15 cellular contexts compared by ENCODE assay signal in genomic region chr2:31386648-31387047, GRCh38. TPM values are rescaled to one million over a fixed set of nuclear protein-coding genes. Genes with fewer than 3 reads are reported as not detected.
DNase-seq lines count a peak whose midpoint lies in the region; TF ChIP-seq lines count a peak whose summit lies in the region.
"Had no signal": no experiment of that assay in that cellular context is flagged by ENCODE, and none has a peak within 500 bp of the region (broad histone marks: within the 10 kb centered on the region; RNA-seq: fewer than 3 reads in every experiment).

No MANE protein-coding gene starts in this region.

- POLR2A ChIA-PET in A673 (lab: Charles Lee; ENCODE audit: low non-redundant PET) (no interaction called here), PC-9 (lab: Charles Lee; ENCODE audit: unreplicated experiment) (interaction anchor here (0.6 kb wide), 1 partner anchor 776 kb away, joined by 5 read pairs; no protein-coding TSS in a partner anchor)

- H3K27ac ChIP-seq in A673 (ENCODE audit: low read depth, low read length, poor library complexity, severe bottlenecking) (no peak overlapping the region), PC-9 (no peak overlapping the region)

- H3K27me3 Mint-ChIP-seq in osteocyte (ENCODE audit: unreplicated experiment), result no peaks in the 10 kb centered on the region
- H3K27me3 Mint-ChIP-seq in mesothelial cell of epicardium (ENCODE audit: low read depth), result no peaks in the 10 kb centered on the region

- H3K9me3 Mint-ChIP-seq in osteocyte (ENCODE audit: unreplicated experiment), result no peaks in the 10 kb centered on the region
- H3K9me3 Mint-ChIP-seq in mesothelial cell of epicardium, result peaks cover 3% of the 10 kb centered on the region
- H3K9me3 Mint-ChIP-seq: IgD-negative memory B cell had no signal

- BruUV-seq in A673 (replicated peaks; lab: Mats Ljungman, UMichigan) (no TSS peak), PC-9 (replicated peaks; lab: Mats Ljungman, UMichigan) (no TSS peak)

- CTCF ChIA-PET in A673 (lab: Charles Lee) (no interaction called here), PC-9 (lab: Charles Lee) (no interaction called here)

- peaks cover 35% of the 10 kb centered on the region for H3F3A ChIP-seq in PC-9 (ENCODE audit: insufficient read depth, low read depth)

- H3K4me3 ChIP-seq in A673 (ENCODE audit: low read depth, low read length, poor library complexity, severe bottlenecking), result no peak overlapping the region
- no peak overlapping the region for H3K4me3 ChIP-seq in PC-9
- no peak overlapping the region for H3K4me3 ChIP-seq in fibroblast of mammary gland (ENCODE audit: control insufficient read depth, low read depth, low read length)

- H3K79me2 ChIP-seq in PC-9 (ENCODE audit: low read depth), result no peaks in the 10 kb centered on the region

- H3K4me1 Mint-ChIP-seq in osteocyte (ENCODE audit: unreplicated experiment) (peaks cover 9% of the 10 kb centered on the region), mesothelial cell of epicardium (peaks cover 7% of the 10 kb centered on the region)
- H3K4me1 Mint-ChIP-seq: IgD-negative memory B cell had no signal

- H3K36me3 ChIP-seq in A673 (ENCODE audit: insufficient read depth, low read length, poor library complexity, severe bottlenecking), result no peaks in the 10 kb centered on the region
- H3K36me3 ChIP-seq in PC-9 (ENCODE audit: low read depth), result peaks cover 9% of the 10 kb centered on the region; the same call in 1 of the 2 replicates

- no peak overlapping the region for H2AFZ ChIP-seq in PC-9

- no peak overlapping the region for H3K4me2 ChIP-seq in PC-9

- DNase-seq in A673 (ENCODE audit: low spot score), result peak; percentile 50
- no peak for DNase-seq in PC-9
- no peak for DNase-seq in fibroblast of mammary gland (ENCODE audit: low read depth)
- no peak for DNase-seq in osteocyte (ENCODE audit: extremely low spot score, unreplicated experiment)
- DNase-seq in T1000 (lab: John Stamatoyannopoulos, UW), result no peak
- no peak for DNase-seq in stimulated activated naive CD4-positive, alpha-beta T cell treated with Interleukin-2 at 50 U/mL for 16 hours (lab: John Stamatoyannopoulos, UW)
- no peak for DNase-seq in mesothelial cell of epicardium (ENCODE audit: low spot score in 2 of 2, unreplicated experiment in 2 of 2)
- DNase-seq: activated CD8-positive, alpha-beta T cell treated with anti-CD3 and anti-CD28 coated beads, Interleukin-2, amount 10 ng/mL, durations not matched to agents 7 days and 5 days; activated gamma-delta T cell treated with Interleukin-2 at 50 U/mL for 16 hours; AML-193; caudate nucleus; hippocampal formation; NCI-H2107 had no signal

- intact Hi-C loops in A673 (cut with micrococcal nuclease; ENCODE audit: unreplicated experiment) (loop anchor here (10.0 kb wide), 1 partner anchor 138 kb away; no protein-coding TSS in a partner anchor), PC-9 (cut with micrococcal nuclease; ENCODE audit: unreplicated experiment) (loop anchor here (10.0 kb wide), 1 partner anchor 1172 kb away; no protein-coding TSS in a partner anchor)

- no peak overlapping the region for H3K4me3 Mint-ChIP-seq in osteocyte (ENCODE audit: unreplicated experiment)
- H3K4me3 Mint-ChIP-seq in mesothelial cell of epicardium, result no peak overlapping the region
- H3K4me3 Mint-ChIP-seq: activated CD8-positive, alpha-beta T cell treated with anti-CD3 and anti-CD28 coated beads, Interleukin-2, amount 10 ng/mL, durations not matched to agents 7 days and 5 days; IgD-negative memory B cell had no signal

- H3K27ac Mint-ChIP-seq in osteocyte (ENCODE audit: unreplicated experiment) (no peak overlapping the region), mesothelial cell of epicardium (no peak overlapping the region)
- H3K27ac Mint-ChIP-seq: activated CD8-positive, alpha-beta T cell treated with anti-CD3 and anti-CD28 coated beads, Interleukin-2, amount 10 ng/mL, durations not matched to agents 7 days and 5 days; IgD-negative memory B cell had no signal

- TF ChIP-seq CTCF in A673 (conservative IDR thresholded peaks at IDR 0.05; ENCODE audit: low read depth, low read length) (0 out of 2 replicates have a peak, but pooled peaks have one; percentile 30), GM12873 (IDR thresholded peaks at IDR 0.05; ENCODE audit: insufficient read depth, low read depth, low read length, missing control alignments) (peak; percentile 17), PC-9 (conservative IDR thresholded peaks at IDR 0.05) (peak; percentile 33; the same call in 1 of the 2 replicates), fibroblast of mammary gland (conservative IDR thresholded peaks at IDR 0.05; ENCODE audit: control insufficient read depth, insufficient read depth, low read depth, low read length) (peak; percentile 14), osteocyte (IDR thresholded peaks at IDR 0.05) (no peak), mesothelial cell of epicardium (IDR thresholded peaks at IDR 0.05; ENCODE audit: unreplicated experiment) (no peak)

- H4K20me1 ChIP-seq in PC-9 (ENCODE audit: insufficient read depth), result no peaks in the 10 kb centered on the region

- H3K4me1 ChIP-seq in A673 (ENCODE audit: insufficient read depth, low read length, poor library complexity, severe bottlenecking) (no peaks in the 10 kb centered on the region), PC-9 (replicated peaks; ENCODE audit: insufficient read depth) (peaks cover 46% of the 10 kb centered on the region)

- no peaks in the 10 kb centered on the region for H3K36me3 Mint-ChIP-seq in osteocyte (ENCODE audit: unreplicated experiment)
- H3K36me3 Mint-ChIP-seq in mesothelial cell of epicardium, result no peaks in the 10 kb centered on the region
- H3K36me3 Mint-ChIP-seq: IgD-negative memory B cell had no signal

- H3K9me3 ChIP-seq in A673 (ENCODE audit: low read depth, low read length, poor library complexity, severe bottlenecking), result no peaks in the 10 kb centered on the region
- peaks cover under 1% of the 10 kb centered on the region; the same call in 1 of the 2 replicates for H3K9me3 ChIP-seq in PC-9 (ENCODE audit: insufficient read depth, low read depth)

- H3K9me2 ChIP-seq in PC-9 (ENCODE audit: insufficient read depth), result no peaks in the 10 kb centered on the region

- H3K27me3 ChIP-seq in A673 (replicated peaks; ENCODE audit: insufficient read depth, low read depth, low read length, poor library complexity) (no peaks in the 10 kb centered on the region), PC-9 (ENCODE audit: insufficient read depth, low read depth) (no peaks in the 10 kb centered on the region)

RNA-seq across cellular contexts. Expression of gene XDH, which starts 27.9 kb away (rescaled TPM):
- total RNA-seq in A673 (2021) (0.09 and 0.19 TPM in 2 replicates), PC-9 (2021) (5.7 and 7.7 TPM in 2 replicates), osteocyte (0.78 and 0.99 TPM in 2 replicates), mesothelial cell of epicardium (3.8 to 3.9 TPM (median 3.9 TPM) in 3 replicates)
- total RNA-seq: activated CD8-positive, alpha-beta T cell treated with anti-CD3 and anti-CD28 coated beads, Interleukin-2, amount 10 ng/mL, durations not matched to agents 7 days and 5 days had no signal

Comparison
In these comparisons a context has a peak if more than half of its experiments do, and no peak if none do; other contexts are left out.
1. CTCF ChIP-seq: peak in A673 (single experiment), GM12873 (single experiment), PC-9 (single experiment) and fibroblast of mammary gland (single experiment); none in osteocyte (single experiment) and mesothelial cell of epicardium (single experiment).